In the genomic region with DNA sequence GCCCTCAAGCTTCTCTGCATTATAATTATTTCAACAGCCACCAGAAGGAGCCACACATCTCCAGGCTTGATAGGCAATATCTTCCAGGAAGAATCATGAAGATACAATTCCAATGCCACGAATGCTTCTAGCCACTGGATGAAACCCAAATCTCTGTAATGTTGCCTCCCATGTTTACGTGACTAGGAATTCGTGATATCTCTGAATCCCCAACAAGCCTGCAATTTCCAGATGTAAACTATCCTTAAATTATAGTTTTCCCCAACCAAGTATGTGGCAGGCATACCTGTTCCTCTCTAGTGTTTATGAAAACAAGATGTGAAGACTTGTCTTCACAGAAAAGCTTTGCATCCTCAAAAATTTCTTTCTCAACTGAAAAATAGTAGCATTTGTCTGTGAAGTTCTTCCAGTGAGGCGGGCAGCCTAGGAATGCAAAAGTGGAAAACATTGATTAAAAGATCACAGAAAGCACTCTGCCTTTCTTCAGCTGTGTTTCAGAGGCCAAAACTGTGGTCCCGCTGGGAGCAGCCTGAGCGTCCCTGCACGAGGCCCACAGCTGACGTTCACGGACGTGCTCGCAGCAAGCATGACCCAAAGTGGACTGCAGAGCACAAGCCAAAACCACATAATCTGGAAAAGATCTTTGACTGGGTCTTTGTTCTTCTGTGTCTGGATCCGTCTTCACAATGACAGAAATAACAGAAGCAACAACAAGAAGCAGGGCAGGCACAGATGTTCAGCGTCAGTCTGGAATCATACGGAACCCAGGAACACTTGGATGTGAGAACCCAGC, we compare ENCODE assay signal across 17 cellular contexts.
DNase-seq lines count a peak whose midpoint lies in the region; ATAC-seq and TF ChIP-seq lines count a peak whose summit lies in the region.
"Had no signal": no experiment of that assay in that cellular context is flagged by ENCODE, and none has a peak within 500 bp of the region (broad histone marks: within the 10 kb centered on the region; RNA-seq: fewer than 3 reads in every experiment).

No MANE protein-coding gene starts in this region.

- no peak overlapping the region for H3K4me3 ChIP-seq in HFF-Myc (replicated peaks; ENCODE audit: low read depth, low read length)
- no peak overlapping the region for H3K4me3 ChIP-seq in fibroblast of lung (replicated peaks in 1 of 4; ENCODE audit: control extremely low read depth in 1 of 4, insufficient read depth in 1 of 4, low read depth in 3 of 4, low read length in 4 of 4)
- H3K4me3 ChIP-seq: lung, ovary had no signal

- H3K4me3 Mint-ChIP-seq in mesothelial cell of epicardium (no peak overlapping the region), WTC11 (no peak overlapping the region)
- H3K4me3 Mint-ChIP-seq in effector memory CD8-positive, alpha-beta T cell: no peak overlapping the region
- H3K4me3 Mint-ChIP-seq: activated T-helper 1 cell treated with anti-CD3 and anti-CD28 coated beads, Interleukin-12 subunit alpha, Interleukin-12 subunit beta, Interleukin-2, Interleukin-4 antibody, amounts not matched to agents 30 ng/mL and 10 ng/mL and 1 ng/mL, durations not matched to agents 14 hours and 24 hours and 36 hours had no signal

- H3K4me2 ChIP-seq in fibroblast of lung (ENCODE audit: extremely low read depth, insufficient read depth, low read length): no peak overlapping the region

- no peak for ATAC-seq in WTC11
- ATAC-seq in effector memory CD8-positive, alpha-beta T cell (replicated peaks): no peak

- H3K4me1 ChIP-seq in fibroblast of lung (ENCODE audit: control insufficient read depth, extremely low read depth, insufficient read depth, low read length): no peaks in the 10 kb centered on the region

- H3K27ac ChIP-seq in fibroblast of lung (ENCODE audit: insufficient read depth, low read length) (peak overlapping the region; percentile 6), substantia nigra (ENCODE audit: low read depth, low read length, poor library complexity, severe bottlenecking) (peak overlapping the region; percentile 37)
- H3K27ac ChIP-seq: C4-2B, ovary had no signal

- H3K27ac Mint-ChIP-seq in mesothelial cell of epicardium (peak overlapping the region; percentile 88), WTC11 (no peak overlapping the region)
- H3K27ac Mint-ChIP-seq in effector memory CD8-positive, alpha-beta T cell: no peak overlapping the region
- H3K27ac Mint-ChIP-seq: activated T-helper 1 cell treated with anti-CD3 and anti-CD28 coated beads, Interleukin-12 subunit alpha, Interleukin-12 subunit beta, Interleukin-2, Interleukin-4 antibody, amounts not matched to agents 30 ng/mL and 10 ng/mL and 1 ng/mL, durations not matched to agents 14 hours and 24 hours and 36 hours had no signal

- no peak for TF ChIP-seq CTCF in HFF-Myc (IDR thresholded peaks at IDR 0.05; ENCODE audit: low read depth, low read length, missing control alignments)
- no peak for TF ChIP-seq CTCF in fibroblast of lung (conservative IDR thresholded peaks at IDR 0.05 in 1 of 2, IDR thresholded peaks at IDR 0.05 in 1 of 2; ENCODE audit: low read depth in 1 of 2, low read length in 2 of 2)
- no peak for TF ChIP-seq CTCF in mesothelial cell of epicardium (IDR thresholded peaks at IDR 0.05; ENCODE audit: unreplicated experiment)
- no peak for TF ChIP-seq CTCF in WTC11 (IDR thresholded peaks at IDR 0.05)

- no peaks in the 10 kb centered on the region for H3K79me2 ChIP-seq in fibroblast of lung (ENCODE audit: control insufficient read depth, insufficient read depth, low read length)

- H3K36me3 Mint-ChIP-seq in mesothelial cell of epicardium: peaks cover 51% of the 10 kb centered on the region
- no peaks in the 10 kb centered on the region for H3K36me3 Mint-ChIP-seq in WTC11
- peaks cover 3% of the 10 kb centered on the region for H3K36me3 Mint-ChIP-seq in effector memory CD8-positive, alpha-beta T cell (ENCODE audit: insufficient read depth)

- no peaks in the 10 kb centered on the region for H3K36me3 ChIP-seq in fibroblast of lung (ENCODE audit: control insufficient read depth, insufficient read depth, low read length)
- H3K36me3 ChIP-seq: ovary had no signal

- POLR2A ChIA-PET in WTC11 (lab: Charles Lee): no interaction called here

- H3K9ac ChIP-seq in fibroblast of lung (ENCODE audit: insufficient read depth, low read length): no peak overlapping the region

- H3K27me3 Mint-ChIP-seq in mesothelial cell of epicardium (ENCODE audit: low read depth): no peaks in the 10 kb centered on the region
- H3K27me3 Mint-ChIP-seq in WTC11 (ENCODE audit: low read depth): no peaks in the 10 kb centered on the region
- peaks cover 50 to 52% of the 10 kb centered on the region in 2 donors for H3K27me3 Mint-ChIP-seq in effector memory CD8-positive, alpha-beta T cell

- CTCF ChIA-PET in WTC11 (lab: Charles Lee): no interaction called here

- H3K9me3 ChIP-seq in fibroblast of lung (ENCODE audit: control insufficient read depth, insufficient read depth, low read depth, low read length): no peaks in the 10 kb centered on the region
- H3K9me3 ChIP-seq: ovary had no signal

- no peaks in the 10 kb centered on the region for H4K20me1 ChIP-seq in fibroblast of lung (ENCODE audit: control insufficient read depth, extremely low read depth, insufficient read depth, low read length)

- no peaks in the 10 kb centered on the region for H3K27me3 ChIP-seq in fibroblast of lung (ENCODE audit: control insufficient read depth, insufficient read depth, low read length)
- H3K27me3 ChIP-seq: ovary had no signal

- H3K9me3 Mint-ChIP-seq in mesothelial cell of epicardium (no peaks in the 10 kb centered on the region), WTC11 (no peaks in the 10 kb centered on the region)
- no peaks in the 10 kb centered on the region for H3K9me3 Mint-ChIP-seq in effector memory CD8-positive, alpha-beta T cell
- H3K9me3 Mint-ChIP-seq: activated T-helper 1 cell treated with anti-CD3 and anti-CD28 coated beads, Interleukin-12 subunit alpha, Interleukin-12 subunit beta, Interleukin-2, Interleukin-4 antibody, amounts not matched to agents 30 ng/mL and 10 ng/mL and 1 ng/mL, durations not matched to agents 14 hours and 24 hours and 36 hours had no signal

- DNase-seq in HFF-Myc (ENCODE audit: extremely low read depth, low read depth) (peak; percentile 66), fibroblast of lung (ENCODE audit: low read depth in 2 of 2) (peak; percentile 9 to 19), mesothelial cell of epicardium (ENCODE audit: low spot score in 2 of 2, unreplicated experiment in 2 of 2) (no peak), substantia nigra (lab: John Stamatoyannopoulos, UW) (peak in 16 of 49 donors; percentile 8 to 32 (median 16)), WTC11 (ENCODE audit: low spot score) (no peak), NCI-H2171 (lab: John Stamatoyannopoulos, UW) (no peak)
- no peak for DNase-seq in NK-92 treated with Interleukin-12 subunit alpha and Interleukin-12 subunit beta, amount 100 ng/mL, for 24 hours (lab: John Stamatoyannopoulos, UW)
- no peak for DNase-seq in effector memory CD8-positive, alpha-beta T cell
- DNase-seq: activated CD4-positive, alpha-beta T cell treated with anti-CD3 and anti-CD28 coated beads, Interleukin-2, amount 50 U/mL, for 48 hours; NCI-H146; NCI-H524 treated with DMSO at 0.1 percent for 48 hours; RPMI8226; T-helper 9 cell had no signal

- H2AFZ ChIP-seq in fibroblast of lung (ENCODE audit: low read length): no peak overlapping the region

- H3K4me1 Mint-ChIP-seq in mesothelial cell of epicardium (peaks cover 22% of the 10 kb centered on the region), WTC11 (no peaks in the 10 kb centered on the region; the same call in 1 of the 2 replicates)
- H3K4me1 Mint-ChIP-seq in effector memory CD8-positive, alpha-beta T cell (ENCODE audit: low read depth in 2 of 2): no peaks in the 10 kb centered on the region

TF ChIP-seq in WTC11, 78 proteins besides CTCF, POLR2A, EP300 and RAD21 (continues in another document):
- TF ChIP-seq, protein P1, sequence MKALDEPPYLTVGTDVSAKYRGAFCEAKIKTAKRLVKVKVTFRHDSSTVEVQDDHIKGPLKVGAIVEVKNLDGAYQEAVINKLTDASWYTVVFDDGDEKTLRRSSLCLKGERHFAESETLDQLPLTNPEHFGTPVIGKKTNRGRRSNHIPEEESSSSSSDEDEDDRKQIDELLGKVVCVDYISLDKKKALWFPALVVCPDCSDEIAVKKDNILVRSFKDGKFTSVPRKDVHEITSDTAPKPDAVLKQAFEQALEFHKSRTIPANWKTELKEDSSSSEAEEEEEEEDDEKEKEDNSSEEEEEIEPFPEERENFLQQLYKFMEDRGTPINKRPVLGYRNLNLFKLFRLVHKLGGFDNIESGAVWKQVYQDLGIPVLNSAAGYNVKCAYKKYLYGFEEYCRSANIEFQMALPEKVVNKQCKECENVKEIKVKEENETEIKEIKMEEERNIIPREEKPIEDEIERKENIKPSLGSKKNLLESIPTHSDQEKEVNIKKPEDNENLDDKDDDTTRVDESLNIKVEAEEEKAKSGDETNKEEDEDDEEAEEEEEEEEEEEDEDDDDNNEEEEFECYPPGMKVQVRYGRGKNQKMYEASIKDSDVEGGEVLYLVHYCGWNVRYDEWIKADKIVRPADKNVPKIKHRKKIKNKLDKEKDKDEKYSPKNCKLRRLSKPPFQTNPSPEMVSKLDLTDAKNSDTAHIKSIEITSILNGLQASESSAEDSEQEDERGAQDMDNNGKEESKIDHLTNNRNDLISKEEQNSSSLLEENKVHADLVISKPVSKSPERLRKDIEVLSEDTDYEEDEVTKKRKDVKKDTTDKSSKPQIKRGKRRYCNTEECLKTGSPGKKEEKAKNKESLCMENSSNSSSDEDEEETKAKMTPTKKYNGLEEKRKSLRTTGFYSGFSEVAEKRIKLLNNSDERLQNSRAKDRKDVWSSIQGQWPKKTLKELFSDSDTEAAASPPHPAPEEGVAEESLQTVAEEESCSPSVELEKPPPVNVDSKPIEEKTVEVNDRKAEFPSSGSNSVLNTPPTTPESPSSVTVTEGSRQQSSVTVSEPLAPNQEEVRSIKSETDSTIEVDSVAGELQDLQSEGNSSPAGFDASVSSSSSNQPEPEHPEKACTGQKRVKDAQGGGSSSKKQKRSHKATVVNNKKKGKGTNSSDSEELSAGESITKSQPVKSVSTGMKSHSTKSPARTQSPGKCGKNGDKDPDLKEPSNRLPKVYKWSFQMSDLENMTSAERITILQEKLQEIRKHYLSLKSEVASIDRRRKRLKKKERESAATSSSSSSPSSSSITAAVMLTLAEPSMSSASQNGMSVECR (CRISPR knock-in tag; IDR thresholded peaks at IDR 0.05; ENCODE audit: borderline replicate concordance): no peak
- TF ChIP-seq NR2C2 (CRISPR knock-in tag; IDR thresholded peaks at IDR 0.05) (no peak), JAZF1 (CRISPR knock-in tag; IDR thresholded peaks at IDR 0.05) (no peak), OVOL2 (CRISPR knock-in tag; IDR thresholded peaks at IDR 0.05; ENCODE audit: borderline replicate concordance) (no peak)
- TF ChIP-seq, protein P2, sequence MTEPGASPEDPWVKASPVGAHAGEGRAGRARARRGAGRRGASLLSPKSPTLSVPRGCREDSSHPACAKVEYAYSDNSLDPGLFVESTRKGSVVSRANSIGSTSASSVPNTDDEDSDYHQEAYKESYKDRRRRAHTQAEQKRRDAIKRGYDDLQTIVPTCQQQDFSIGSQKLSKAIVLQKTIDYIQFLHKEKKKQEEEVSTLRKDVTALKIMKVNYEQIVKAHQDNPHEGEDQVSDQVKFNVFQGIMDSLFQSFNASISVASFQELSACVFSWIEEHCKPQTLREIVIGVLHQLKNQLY (CRISPR knock-in tag; IDR thresholded peaks at IDR 0.05): no peak

Comparison
In these comparisons a context has a peak if more than half of its experiments do, and no peak if none do; other contexts are left out.
1. DNase-seq: peak in HFF-Myc (single experiment) and fibroblast of lung (2 of 2); none in mesothelial cell of epicardium (0 of 2), WTC11 (single experiment), NK-92 treated with Interleukin-12 subunit alpha and Interleukin-12 subunit beta, amount 100 ng/mL, for 24 hours (single experiment), NCI-H2171 (single experiment) and effector memory CD8-positive, alpha-beta T cell (0 of 3).